Comparison of ENCODE assay signal across 1 cellular context in the genomic region with DNA sequence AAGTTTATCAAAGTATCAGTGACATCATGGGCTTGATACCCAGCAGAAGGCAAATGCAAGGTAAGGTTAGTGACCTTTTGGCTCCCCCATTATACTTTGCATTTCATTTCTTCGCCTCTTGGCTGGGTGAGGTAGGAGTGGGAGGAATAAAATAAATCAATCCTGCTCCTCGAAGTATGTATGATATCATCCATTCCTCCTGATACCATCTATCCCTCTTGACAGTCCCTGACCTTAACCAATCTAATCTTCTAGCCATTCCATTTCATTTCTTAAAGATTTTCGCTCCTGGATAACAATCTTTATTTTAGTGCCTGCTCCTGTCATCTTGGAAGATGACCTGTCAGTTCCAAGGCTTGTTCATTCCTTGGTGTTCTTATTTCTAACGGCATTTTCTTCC.
TF ChIP-seq lines count a peak whose summit lies in the region.

No MANE protein-coding gene starts in this region.

TF ChIP-seq in SK-N-SH, 30 proteins besides CTCF, POLR2A, EP300 and RAD21 (continued from another document):
- TF ChIP-seq, protein P1, sequence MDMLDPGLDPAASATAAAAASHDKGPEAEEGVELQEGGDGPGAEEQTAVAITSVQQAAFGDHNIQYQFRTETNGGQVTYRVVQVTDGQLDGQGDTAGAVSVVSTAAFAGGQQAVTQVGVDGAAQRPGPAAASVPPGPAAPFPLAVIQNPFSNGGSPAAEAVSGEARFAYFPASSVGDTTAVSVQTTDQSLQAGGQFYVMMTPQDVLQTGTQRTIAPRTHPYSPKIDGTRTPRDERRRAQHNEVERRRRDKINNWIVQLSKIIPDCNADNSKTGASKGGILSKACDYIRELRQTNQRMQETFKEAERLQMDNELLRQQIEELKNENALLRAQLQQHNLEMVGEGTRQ (IDR thresholded peaks at IDR 0.05; ENCODE audit: borderline replicate concordance, low read depth, low read length), result no peak
- TF ChIP-seq JUND (IDR thresholded peaks at IDR 0.05) (no peak), SMC3 (IDR thresholded peaks at IDR 0.05; ENCODE audit: low read depth, low read length) (no peak)
